Comparison of ENCODE assay signal across 22 cellular contexts in genomic region chr10:78508955-78509354, GRCh38.
DNase-seq lines count a peak whose midpoint lies in the region; ATAC-seq, FAIRE-seq and TF ChIP-seq lines count a peak whose summit lies in the region.
"Had no signal": no experiment of that assay in that cellular context is flagged by ENCODE, and none has a peak within 500 bp of the region (broad histone marks: within the 10 kb centered on the region; RNA-seq: fewer than 3 reads in every experiment).

No MANE protein-coding gene starts in this region.

- peaks cover 12% of the 10 kb centered on the region for H3K27me3 Mint-ChIP-seq in neural progenitor cell (ENCODE audit: insufficient read depth, low read depth)
- H3K27me3 Mint-ChIP-seq in progenitor cell of endocrine pancreas: peaks cover 33% of the 10 kb centered on the region

- H3K4me3 ChIP-seq in neural progenitor cell (no peak overlapping the region), stomach smooth muscle (ENCODE audit: low read length in 2 of 2) (no peak overlapping the region)
- H3K4me3 ChIP-seq: GM12878, GM23338 had no signal

- H3K27ac Mint-ChIP-seq in neural progenitor cell (peak overlapping the region; percentile 83), progenitor cell of endocrine pancreas (no peak overlapping the region)
- H3K27ac Mint-ChIP-seq: B cell, GM23338 had no signal

- DNase-seq in Ammon's horn (ENCODE audit: low spot score) (peak; percentile 76), foreskin melanocyte (peak; percentile 18), neural progenitor cell (ENCODE audit: low spot score) (no peak), RCC 7860 (ENCODE audit: low spot score) (no peak), progenitor cell of endocrine pancreas (ENCODE audit: low spot score, unreplicated experiment) (no peak), sciatic nerve (ENCODE audit: low spot score) (no peak)
- DNase-seq: 8988T, COR-L47, HCEC 1CT, MM.1S, NCI-H1092, NCI-H1436 treated with DMSO at 0.1 percent for 48 hours, NCI-H2081, NCI-H510A, NCI-H774, Right ventricle myocardium superior had no signal

- no peaks in the 10 kb centered on the region for H4K20me1 ChIP-seq in neural progenitor cell (ENCODE audit: low read depth)

- H3K9me3 ChIP-seq in neural progenitor cell (ENCODE audit: low read depth) (peaks cover 3% of the 10 kb centered on the region), stomach smooth muscle (ENCODE audit: control insufficient read depth in 2 of 2, low read length in 2 of 2) (peaks cover 0 to 2% of the 10 kb centered on the region in 2 donors)

- FAIRE-seq in RCC 7860 (lab: Jason Lieb, UNC): no peak
- FAIRE-seq: GM12878, GM19239 had no signal

- peaks cover 6% of the 10 kb centered on the region for H3K9me3 Mint-ChIP-seq in neural progenitor cell
- no peaks in the 10 kb centered on the region for H3K9me3 Mint-ChIP-seq in progenitor cell of endocrine pancreas (ENCODE audit: low read depth)
- H3K9me3 Mint-ChIP-seq: GM23338 had no signal

- H3K27ac ChIP-seq in neural progenitor cell (no peak overlapping the region), stomach smooth muscle (ENCODE audit: low read length) (peak overlapping the region; percentile 66)

- peaks cover 12% of the 10 kb centered on the region for H3K4me1 ChIP-seq in neural progenitor cell
- peaks cover 63% of the 10 kb centered on the region for H3K4me1 ChIP-seq in stomach smooth muscle (ENCODE audit: control insufficient read depth, insufficient read depth, low read length)

- H3K36me3 Mint-ChIP-seq in neural progenitor cell (no peaks in the 10 kb centered on the region), progenitor cell of endocrine pancreas (ENCODE audit: insufficient read depth) (no peaks in the 10 kb centered on the region)

- no peak overlapping the region for H2AFZ ChIP-seq in neural progenitor cell (replicated peaks)
- H2AFZ ChIP-seq: GM23338 had no signal

- H3F3A ChIP-seq in neural progenitor cell (ENCODE audit: low read depth): no peaks in the 10 kb centered on the region

- no peak overlapping the region for H3K4me2 ChIP-seq in neural progenitor cell
- H3K4me2 ChIP-seq: GM23338 had no signal

- TF ChIP-seq CTCF in neural progenitor cell (IDR thresholded peaks at IDR 0.05) (no peak), progenitor cell of endocrine pancreas (IDR thresholded peaks at IDR 0.05; ENCODE audit: unreplicated experiment) (no peak)

- intact Hi-C loops in sciatic nerve (cut with DNase I): no loop called here

- peaks cover 51% of the 10 kb centered on the region for H3K4me1 Mint-ChIP-seq in neural progenitor cell
- no peaks in the 10 kb centered on the region for H3K4me1 Mint-ChIP-seq in progenitor cell of endocrine pancreas (ENCODE audit: low read depth)
- H3K4me1 Mint-ChIP-seq: B cell, GM23338 had no signal

- H3K79me2 ChIP-seq in neural progenitor cell (ENCODE audit: low read depth): no peaks in the 10 kb centered on the region

- H3K4me3 Mint-ChIP-seq in neural progenitor cell (no peak overlapping the region), progenitor cell of endocrine pancreas (ENCODE audit: low read depth) (no peak overlapping the region)
- H3K4me3 Mint-ChIP-seq: B cell, GM23338 had no signal

- H3K9ac ChIP-seq in neural progenitor cell: no peak overlapping the region
- no peak overlapping the region for H3K9ac ChIP-seq in stomach smooth muscle (ENCODE audit: low read length in 2 of 2)

- H3K27me3 ChIP-seq in neural progenitor cell: no peaks in the 10 kb centered on the region
- no peaks in the 10 kb centered on the region for H3K27me3 ChIP-seq in stomach smooth muscle (ENCODE audit: control insufficient read depth in 1 of 2, insufficient read depth in 2 of 2, low read length in 2 of 2)

- no peak for ATAC-seq in sciatic nerve
- no peak for ATAC-seq in HG03442 (IDR thresholded peaks at IDR 0.05; ENCODE audit: unreplicated experiment)
- ATAC-seq: GM12878, GM23338 had no signal

- no peaks in the 10 kb centered on the region for H3K36me3 ChIP-seq in neural progenitor cell
- H3K36me3 ChIP-seq in stomach smooth muscle (ENCODE audit: control insufficient read depth in 2 of 2, insufficient read depth in 2 of 2, low read length in 2 of 2): no peaks in the 10 kb centered on the region

Comparison
In these comparisons a context has a peak if more than half of its experiments do, and no peak if none do; other contexts are left out.
1. DNase-seq: peak in Ammon's horn (single experiment) and foreskin melanocyte (single experiment); none in neural progenitor cell (single experiment), RCC 7860 (single experiment), progenitor cell of endocrine pancreas (single experiment) and sciatic nerve (single experiment).